ENCODE assay signal across 8 cellular contexts in genomic region chr12:122081697-122082221, GRCh38. TPM values are rescaled to one million over a fixed set of nuclear protein-coding genes. Genes with fewer than 3 reads are reported as not detected.
DNase-seq lines count a peak whose midpoint lies in the region; ATAC-seq and TF ChIP-seq lines count a peak whose summit lies in the region.

No MANE protein-coding gene starts in this region.

- H2AFZ ChIP-seq in GM23248 (0 out of 2 replicates have a peak overlapping the region, but pooled peaks have one; percentile 6), PC-3 (ENCODE audit: low read length) (no peak overlapping the region)

- peak overlapping the region; percentile 86 for H3K27ac Mint-ChIP-seq in central memory CD8-positive, alpha-beta T cell (ENCODE audit: low read depth)
- peak overlapping the region; percentile 84 for H3K27ac Mint-ChIP-seq in memory B cell

- WGBS in GM23248 (ENCODE audit: low coverage in 1 of 2, low lambda C conversion rate in 2 of 2, missing lambda C conversion rate in 2 of 2), 2 experiments, result 5% methylated on average over 7 of the region's 7 CpGs

- peaks cover 25% of the 10 kb centered on the region for H3K36me3 Mint-ChIP-seq in central memory CD8-positive, alpha-beta T cell (ENCODE audit: insufficient read depth)
- H3K36me3 Mint-ChIP-seq in memory B cell, result peaks cover 4% of the 10 kb centered on the region

- H3K79me2 ChIP-seq in GM23248 (ENCODE audit: insufficient read depth) (peaks cover 70% of the 10 kb centered on the region), PC-3 (ENCODE audit: low read length) (peaks cover 79% of the 10 kb centered on the region)

- intact Hi-C loops in PC-3 (cut with micrococcal nuclease), result loop anchor here (1.0 to 2.0 kb wide), 2 partner anchors 30 to 41 kb away; no protein-coding TSS in a partner anchor

- no peaks in the 10 kb centered on the region for H3K9me3 ChIP-seq in GM23248 (ENCODE audit: low read depth)
- H3K9me3 ChIP-seq in PC-3 (ENCODE audit: low read length), result no peaks in the 10 kb centered on the region

- BruUV-seq in PC-3 (replicated peaks; lab: Mats Ljungman, UMichigan), result no TSS peak

- no peaks in the 10 kb centered on the region for H3K27me3 Mint-ChIP-seq in central memory CD8-positive, alpha-beta T cell
- no peaks in the 10 kb centered on the region for H3K27me3 Mint-ChIP-seq in memory B cell

- H3F3A ChIP-seq in GM23248 (ENCODE audit: insufficient read depth) (peaks cover 38% of the 10 kb centered on the region), PC-3 (ENCODE audit: low read length, unreplicated experiment) (peaks cover 9% of the 10 kb centered on the region)

- TF ChIP-seq CTCF in GM10266 (IDR thresholded peaks at IDR 0.05; ENCODE audit: control insufficient read depth, insufficient read depth, low read depth, missing control alignments), result peak; percentile 41
- no peak for TF ChIP-seq CTCF in PC-3 (conservative IDR thresholded peaks at IDR 0.05; ENCODE audit: low read depth, low read length)

- POLR2A ChIA-PET in PC-3 (lab: Charles Lee; ENCODE audit: unreplicated experiment), result no interaction called here

- H3K9ac ChIP-seq in GM23248, result peak overlapping the region; percentile 84
- H3K9ac ChIP-seq in PC-3 (ENCODE audit: low read length), result peak overlapping the region; percentile 45

- H3K4me2 ChIP-seq in GM23248 (ENCODE audit: unreplicated experiment) (peak overlapping the region; percentile 94), PC-3 (ENCODE audit: low read length) (peak overlapping the region; percentile 93)

- H3K4me1 ChIP-seq in GM23248 (ENCODE audit: insufficient read depth) (peaks cover 20% of the 10 kb centered on the region), PC-3 (ENCODE audit: insufficient read depth, low read length) (peaks cover 27% of the 10 kb centered on the region)

- no peaks in the 10 kb centered on the region for H3K9me3 Mint-ChIP-seq in central memory CD8-positive, alpha-beta T cell
- no peaks in the 10 kb centered on the region for H3K9me3 Mint-ChIP-seq in memory B cell

- H3K27ac ChIP-seq in GM23248 (peak overlapping the region; percentile 86), PC-3 (ENCODE audit: low read length) (peak overlapping the region; percentile 85)

- ATAC-seq in PC-3, result no peak
- peak; percentile 40 for ATAC-seq in central memory CD8-positive, alpha-beta T cell (replicated peaks; ENCODE audit: extremely low read depth, poor library complexity, severe bottlenecking)
- peak; percentile 35 for ATAC-seq in memory B cell (ENCODE audit: low read depth)
- ATAC-seq in HG02970 (IDR thresholded peaks at IDR 0.05; ENCODE audit: low FRiP score, unreplicated experiment), result no peak

- peak overlapping the region; percentile 78 for H3K4me3 ChIP-seq in GM23248
- H3K4me3 ChIP-seq in PC-3 (ENCODE audit: low read length), result peak overlapping the region; percentile 81

- H3K4me3 Mint-ChIP-seq in central memory CD8-positive, alpha-beta T cell, result peak overlapping the region; percentile 89
- peak overlapping the region; percentile 93 for H3K4me3 Mint-ChIP-seq in memory B cell

- H4K20me1 ChIP-seq in GM23248 (ENCODE audit: insufficient read depth), result no peaks in the 10 kb centered on the region
- peaks cover 23% of the 10 kb centered on the region for H4K20me1 ChIP-seq in PC-3 (ENCODE audit: low read length)

- H3K27me3 ChIP-seq in GM23248 (replicated peaks; ENCODE audit: insufficient read depth) (no peaks in the 10 kb centered on the region), PC-3 (ENCODE audit: low read length) (no peaks in the 10 kb centered on the region)

- CTCF ChIA-PET in PC-3 (lab: Charles Lee), result interaction anchor here (1.0 kb wide), 1 partner anchor 19 kb away, joined by 4 read pairs; no protein-coding TSS in a partner anchor

- no peaks in the 10 kb centered on the region for H3K36me3 ChIP-seq in GM23248 (ENCODE audit: low read depth)
- peaks cover 5% of the 10 kb centered on the region; the same call in 1 of the 2 replicates for H3K36me3 ChIP-seq in PC-3 (ENCODE audit: low read depth, low read length)

- peaks cover 65% of the 10 kb centered on the region for H3K4me1 Mint-ChIP-seq in central memory CD8-positive, alpha-beta T cell
- H3K4me1 Mint-ChIP-seq in memory B cell, result peaks cover 48% of the 10 kb centered on the region

- DNase-seq in GM10266 (ENCODE audit: extremely low spot score) (peak; percentile 72), GM23248 (peak; percentile 65), PC-3 (peak; percentile 14), memory B cell (ENCODE audit: low spot score in 2 of 2) (peak in 1 of 2 donors; percentile 25), NCI-H2227 (lab: John Stamatoyannopoulos, UW; ENCODE audit: unreplicated experiment) (no peak), NCI-H128 (lab: John Stamatoyannopoulos, UW; ENCODE audit: unreplicated experiment) (no peak)
- DNase-seq in central memory CD8-positive, alpha-beta T cell (ENCODE audit: low spot score in 2 of 2), result no peak

- H3K9me2 ChIP-seq in GM23248 (ENCODE audit: insufficient read depth) (no peaks in the 10 kb centered on the region), PC-3 (replicated peaks; ENCODE audit: low read length) (no peaks in the 10 kb centered on the region)

- in situ Hi-C loops in GM23248 (cut with MboI), result no loop called here

RNA-seq across cellular contexts. Expression of gene MLXIP, which starts 3.2 kb away (rescaled TPM):
- 6.4 and 7.1 TPM in 2 replicates for total RNA-seq in GM23248 (2014; rRNA removed; shearing (Covaris generic))
- polyA plus RNA-seq in GM23248 (2016; fragmentation: Nextera tagmentation; extraction: Ambion mirVana), result 7.4 and 7.5 TPM in 2 replicates
- 16.7 and 21.8 TPM in 2 replicates for total RNA-seq in PC-3 (2014; rRNA removed)

Comparison
In these comparisons a context has a peak if more than half of its experiments do, and no peak if none do; other contexts are left out.
1. DNase-seq: peak in GM10266 (single experiment), GM23248 (single experiment) and PC-3 (single experiment); none in central memory CD8-positive, alpha-beta T cell (0 of 2), NCI-H2227 (single experiment) and NCI-H128 (single experiment).
2. ATAC-seq: peak in central memory CD8-positive, alpha-beta T cell (single experiment) and memory B cell (single experiment); none in PC-3 (single experiment) and HG02970 (single experiment).